Comparison of ENCODE assay signal across 12 cellular contexts in genomic region chr13:50074843-50075242, GRCh38. TPM values are rescaled to one million over a fixed set of nuclear protein-coding genes. Genes with fewer than 3 reads are reported as not detected.
DNase-seq lines count a peak whose midpoint lies in the region; ATAC-seq and TF ChIP-seq lines count a peak whose summit lies in the region.
"Had no signal": no experiment of that assay in that cellular context is flagged by ENCODE, and none has a peak within 500 bp of the region (broad histone marks: within the 10 kb centered on the region; RNA-seq: fewer than 3 reads in every experiment).

No MANE protein-coding gene starts in this region.

- no peaks in the 10 kb centered on the region for H4K20me1 ChIP-seq in GM23248 (ENCODE audit: insufficient read depth)
- H4K20me1 ChIP-seq in OCI-LY3 (ENCODE audit: insufficient read depth, low read length): peaks cover 89% of the 10 kb centered on the region
- no peaks in the 10 kb centered on the region for H4K20me1 ChIP-seq in hepatocyte (ENCODE audit: insufficient read depth, poor library complexity, severe bottlenecking)

- peak overlapping the region; percentile 43 for H3K4me2 ChIP-seq in GM23248 (ENCODE audit: unreplicated experiment)
- H3K4me2 ChIP-seq in OCI-LY3 (ENCODE audit: low read length): peak overlapping the region; percentile 59
- peak overlapping the region; percentile 78 for H3K4me2 ChIP-seq in skeletal muscle satellite cell (ENCODE audit: low read length)
- H3K4me2 ChIP-seq in hepatocyte: no peak overlapping the region
- H3K4me2 ChIP-seq: GM23338 had no signal

- H3K27me3 ChIP-seq in GM23248 (replicated peaks; ENCODE audit: insufficient read depth) (no peaks in the 10 kb centered on the region), OCI-LY3 (ENCODE audit: low read depth, low read length) (no peaks in the 10 kb centered on the region), skeletal muscle satellite cell (ENCODE audit: control insufficient read depth, insufficient read depth, low read length) (no peaks in the 10 kb centered on the region), hepatocyte (no peaks in the 10 kb centered on the region)

- H3F3A ChIP-seq in GM23248 (ENCODE audit: insufficient read depth): peaks cover 13% of the 10 kb centered on the region; the same call in 1 of the 2 replicates

- H3K4me1 ChIP-seq in GM23248 (ENCODE audit: insufficient read depth) (peaks cover 68% of the 10 kb centered on the region), OCI-LY3 (ENCODE audit: low read length) (peaks cover 56% of the 10 kb centered on the region), skeletal muscle satellite cell (ENCODE audit: control insufficient read depth, insufficient read depth, low read length) (peaks cover 62% of the 10 kb centered on the region), hepatocyte (ENCODE audit: insufficient read depth) (no peaks in the 10 kb centered on the region)

- H3K9ac ChIP-seq in GM23248: peak overlapping the region; percentile 17; the same call in 1 of the 2 replicates
- no peak overlapping the region for H3K9ac ChIP-seq in OCI-LY3 (ENCODE audit: low read length)
- H3K9ac ChIP-seq in skeletal muscle satellite cell (ENCODE audit: low read depth, low read length): peak overlapping the region; percentile 26

- H3K36me3 ChIP-seq in GM23248 (ENCODE audit: low read depth) (no peaks in the 10 kb centered on the region), OCI-LY3 (replicated peaks; ENCODE audit: low read depth, low read length) (peaks cover 25% of the 10 kb centered on the region), skeletal muscle satellite cell (ENCODE audit: insufficient read depth, low read length) (no peaks in the 10 kb centered on the region), hepatocyte (replicated peaks; ENCODE audit: insufficient read depth, low read depth) (no peaks in the 10 kb centered on the region)

- in situ Hi-C loops in GM23248 (cut with MboI): loop anchor here (25.0 kb wide), 1 partner anchor 462 kb away; no protein-coding TSS in a partner anchor

- H3K27ac ChIP-seq in GM23248 (no peak overlapping the region), OCI-LY3 (ENCODE audit: low read length) (no peak overlapping the region), hepatocyte (no peak overlapping the region)

- H3K9me2 ChIP-seq in GM23248 (ENCODE audit: insufficient read depth): no peaks in the 10 kb centered on the region
- H3K9me2 ChIP-seq in hepatocyte (replicated peaks; ENCODE audit: insufficient read depth): no peaks in the 10 kb centered on the region

- H3K4me3 ChIP-seq in GM23248: peak overlapping the region; percentile 5; the same call in 1 of the 2 replicates
- H3K4me3 ChIP-seq in OCI-LY3 (ENCODE audit: low read length): 0 out of 2 replicates have a peak overlapping the region, but pooled peaks have one; percentile 31
- H3K4me3 ChIP-seq in skeletal muscle satellite cell (ENCODE audit: low read length): no peak overlapping the region
- H3K4me3 ChIP-seq in hepatocyte: no peak overlapping the region
- H3K4me3 ChIP-seq: GM23338 had no signal

- H2AFZ ChIP-seq in GM23248 (peak overlapping the region; percentile 45; the same call in 1 of the 2 replicates), OCI-LY3 (ENCODE audit: low read depth, low read length) (no peak overlapping the region), hepatocyte (no peak overlapping the region)
- H2AFZ ChIP-seq: GM23338 had no signal

- H3K79me2 ChIP-seq in GM23248 (ENCODE audit: insufficient read depth): peaks cover 100% of the 10 kb centered on the region
- peaks cover 99% of the 10 kb centered on the region for H3K79me2 ChIP-seq in OCI-LY3 (ENCODE audit: low read length)
- H3K79me2 ChIP-seq in hepatocyte: peaks cover 97% of the 10 kb centered on the region

- DNase-seq in GM23248 (no peak), hepatocyte (ENCODE audit: low spot score) (no peak)
- no peak for DNase-seq in stimulated activated CD4-positive, alpha-beta T cell treated with anti-CD3 and anti-CD28 coated beads, Interleukin-4, amount 100 ng/mL, for 24 hours
- DNase-seq: activated CD4-positive, alpha-beta T cell treated with anti-CD3 and anti-CD28 coated beads, Interleukin-2, amount 50 U/mL, for 1 hour; GF-D8; SHP77 treated with DMSO at 0.1 percent for 48 hours had no signal

- 94 to 95% methylated on average over 1 of the region's 1 CpG for WGBS in GM23248 (ENCODE audit: low coverage in 1 of 2, low lambda C conversion rate in 2 of 2, missing lambda C conversion rate in 2 of 2), 2 experiments
- 91% methylated on average over 1 of the region's 1 CpG for WGBS in hepatocyte (ENCODE audit: low lambda C conversion rate, missing lambda C conversion rate)

- H3K9me3 ChIP-seq in GM23248 (ENCODE audit: low read depth) (no peaks in the 10 kb centered on the region), OCI-LY3 (ENCODE audit: insufficient read depth, low read length) (no peaks in the 10 kb centered on the region), skeletal muscle satellite cell (replicated peaks; ENCODE audit: low read length) (no peaks in the 10 kb centered on the region), hepatocyte (ENCODE audit: low read depth) (no peaks in the 10 kb centered on the region)

- TF ChIP-seq CTCF in OCI-LY3 (IDR thresholded peaks at IDR 0.05; ENCODE audit: low read depth, low read length): no peak
- TF ChIP-seq CTCF in hepatocyte (IDR thresholded peaks at IDR 0.05; ENCODE audit: poor library complexity): no peak

- peak; percentile 37 for ATAC-seq in GM18861 (IDR thresholded peaks at IDR 0.05; ENCODE audit: unreplicated experiment)
- ATAC-seq in HG03039 (IDR thresholded peaks at IDR 0.05; ENCODE audit: unreplicated experiment): no peak
- ATAC-seq: esophagus mucosa, GM23338 had no signal

RNA-seq across cellular contexts. Expression of gene KCNRG, which starts 59.6 kb away (rescaled TPM):
- total RNA-seq in GM23248 (2014; rRNA removed; shearing (Covaris generic)): 0.97 TPM in 1 of 2 replicates, not detected in the other
- polyA plus RNA-seq in GM23248 (2016; fragmentation: Nextera tagmentation; extraction: Ambion mirVana): 0.15 and 0.30 TPM in 2 replicates
- total RNA-seq in skeletal muscle satellite cell (2012; rRNA removed): 2.0 TPM in 1 of 2 replicates, not detected in the other
- 1.3 and 3.1 TPM in 2 replicates for total RNA-seq in hepatocyte
- polyA plus RNA-seq in hepatocyte: 0.24 and 0.57 TPM in 2 replicates
- total RNA-seq: GM23338 had no signal

Comparison
In these comparisons a context has a peak if more than half of its experiments do, and no peak if none do; other contexts are left out.
1. H3K4me3 ChIP-seq: peak in GM23248 (single experiment) and OCI-LY3 (single experiment); none in skeletal muscle satellite cell (single experiment) and hepatocyte (single experiment).